1 cellular context compared by ENCODE assay signal in the genomic region with DNA sequence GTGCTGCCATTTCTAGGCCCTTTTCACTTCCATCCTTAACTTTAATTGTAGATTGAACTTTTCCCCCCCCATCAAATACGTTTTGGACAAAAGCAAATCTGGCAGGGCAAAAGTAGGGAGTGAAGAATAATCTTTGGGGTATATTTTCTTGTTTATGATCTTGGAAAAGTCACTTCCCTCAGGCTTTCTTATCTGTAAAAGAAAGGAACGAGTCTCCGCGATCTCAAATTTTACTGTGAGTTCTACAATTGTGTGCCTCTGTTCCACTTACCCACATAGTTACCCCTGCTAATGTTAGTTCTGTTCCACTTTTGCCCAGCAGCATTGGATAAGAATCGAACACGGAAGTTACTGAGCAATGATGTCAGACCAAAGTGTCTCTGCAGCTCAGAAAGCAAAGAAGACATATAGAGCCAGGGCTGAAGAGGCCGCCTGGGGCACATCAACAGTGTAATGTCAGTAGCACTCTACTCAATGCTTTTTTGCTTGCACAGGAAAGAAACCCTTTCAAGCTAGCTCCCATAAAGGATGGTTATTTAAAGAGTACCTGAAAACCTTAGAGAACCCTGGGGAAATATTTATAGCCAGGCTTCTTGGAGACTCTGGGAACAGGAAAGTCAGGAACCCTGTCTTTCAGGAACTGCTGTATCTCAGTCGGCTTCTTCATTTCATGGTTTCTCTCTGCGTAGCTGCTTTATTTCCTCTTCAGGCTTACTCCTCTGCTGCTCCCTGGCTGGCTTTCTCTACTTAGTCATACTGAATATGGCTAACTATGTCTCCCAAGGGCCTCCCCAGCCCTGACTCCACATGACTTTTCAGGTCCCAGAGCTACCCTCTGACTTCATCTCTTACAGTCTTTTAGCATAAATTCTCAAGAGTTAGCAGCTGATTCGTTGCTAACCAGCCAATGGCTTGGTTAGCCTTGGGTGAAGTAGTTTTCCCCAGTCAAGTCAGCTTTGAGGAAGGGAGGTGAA.
TF ChIP-seq lines count a peak whose summit lies in the region.

No MANE protein-coding gene starts in this region.

TF ChIP-seq in GM23338, 12 proteins besides CTCF, POLR2A, EP300 and RAD21 (continued from another document):
- TF ChIP-seq, protein P1, sequence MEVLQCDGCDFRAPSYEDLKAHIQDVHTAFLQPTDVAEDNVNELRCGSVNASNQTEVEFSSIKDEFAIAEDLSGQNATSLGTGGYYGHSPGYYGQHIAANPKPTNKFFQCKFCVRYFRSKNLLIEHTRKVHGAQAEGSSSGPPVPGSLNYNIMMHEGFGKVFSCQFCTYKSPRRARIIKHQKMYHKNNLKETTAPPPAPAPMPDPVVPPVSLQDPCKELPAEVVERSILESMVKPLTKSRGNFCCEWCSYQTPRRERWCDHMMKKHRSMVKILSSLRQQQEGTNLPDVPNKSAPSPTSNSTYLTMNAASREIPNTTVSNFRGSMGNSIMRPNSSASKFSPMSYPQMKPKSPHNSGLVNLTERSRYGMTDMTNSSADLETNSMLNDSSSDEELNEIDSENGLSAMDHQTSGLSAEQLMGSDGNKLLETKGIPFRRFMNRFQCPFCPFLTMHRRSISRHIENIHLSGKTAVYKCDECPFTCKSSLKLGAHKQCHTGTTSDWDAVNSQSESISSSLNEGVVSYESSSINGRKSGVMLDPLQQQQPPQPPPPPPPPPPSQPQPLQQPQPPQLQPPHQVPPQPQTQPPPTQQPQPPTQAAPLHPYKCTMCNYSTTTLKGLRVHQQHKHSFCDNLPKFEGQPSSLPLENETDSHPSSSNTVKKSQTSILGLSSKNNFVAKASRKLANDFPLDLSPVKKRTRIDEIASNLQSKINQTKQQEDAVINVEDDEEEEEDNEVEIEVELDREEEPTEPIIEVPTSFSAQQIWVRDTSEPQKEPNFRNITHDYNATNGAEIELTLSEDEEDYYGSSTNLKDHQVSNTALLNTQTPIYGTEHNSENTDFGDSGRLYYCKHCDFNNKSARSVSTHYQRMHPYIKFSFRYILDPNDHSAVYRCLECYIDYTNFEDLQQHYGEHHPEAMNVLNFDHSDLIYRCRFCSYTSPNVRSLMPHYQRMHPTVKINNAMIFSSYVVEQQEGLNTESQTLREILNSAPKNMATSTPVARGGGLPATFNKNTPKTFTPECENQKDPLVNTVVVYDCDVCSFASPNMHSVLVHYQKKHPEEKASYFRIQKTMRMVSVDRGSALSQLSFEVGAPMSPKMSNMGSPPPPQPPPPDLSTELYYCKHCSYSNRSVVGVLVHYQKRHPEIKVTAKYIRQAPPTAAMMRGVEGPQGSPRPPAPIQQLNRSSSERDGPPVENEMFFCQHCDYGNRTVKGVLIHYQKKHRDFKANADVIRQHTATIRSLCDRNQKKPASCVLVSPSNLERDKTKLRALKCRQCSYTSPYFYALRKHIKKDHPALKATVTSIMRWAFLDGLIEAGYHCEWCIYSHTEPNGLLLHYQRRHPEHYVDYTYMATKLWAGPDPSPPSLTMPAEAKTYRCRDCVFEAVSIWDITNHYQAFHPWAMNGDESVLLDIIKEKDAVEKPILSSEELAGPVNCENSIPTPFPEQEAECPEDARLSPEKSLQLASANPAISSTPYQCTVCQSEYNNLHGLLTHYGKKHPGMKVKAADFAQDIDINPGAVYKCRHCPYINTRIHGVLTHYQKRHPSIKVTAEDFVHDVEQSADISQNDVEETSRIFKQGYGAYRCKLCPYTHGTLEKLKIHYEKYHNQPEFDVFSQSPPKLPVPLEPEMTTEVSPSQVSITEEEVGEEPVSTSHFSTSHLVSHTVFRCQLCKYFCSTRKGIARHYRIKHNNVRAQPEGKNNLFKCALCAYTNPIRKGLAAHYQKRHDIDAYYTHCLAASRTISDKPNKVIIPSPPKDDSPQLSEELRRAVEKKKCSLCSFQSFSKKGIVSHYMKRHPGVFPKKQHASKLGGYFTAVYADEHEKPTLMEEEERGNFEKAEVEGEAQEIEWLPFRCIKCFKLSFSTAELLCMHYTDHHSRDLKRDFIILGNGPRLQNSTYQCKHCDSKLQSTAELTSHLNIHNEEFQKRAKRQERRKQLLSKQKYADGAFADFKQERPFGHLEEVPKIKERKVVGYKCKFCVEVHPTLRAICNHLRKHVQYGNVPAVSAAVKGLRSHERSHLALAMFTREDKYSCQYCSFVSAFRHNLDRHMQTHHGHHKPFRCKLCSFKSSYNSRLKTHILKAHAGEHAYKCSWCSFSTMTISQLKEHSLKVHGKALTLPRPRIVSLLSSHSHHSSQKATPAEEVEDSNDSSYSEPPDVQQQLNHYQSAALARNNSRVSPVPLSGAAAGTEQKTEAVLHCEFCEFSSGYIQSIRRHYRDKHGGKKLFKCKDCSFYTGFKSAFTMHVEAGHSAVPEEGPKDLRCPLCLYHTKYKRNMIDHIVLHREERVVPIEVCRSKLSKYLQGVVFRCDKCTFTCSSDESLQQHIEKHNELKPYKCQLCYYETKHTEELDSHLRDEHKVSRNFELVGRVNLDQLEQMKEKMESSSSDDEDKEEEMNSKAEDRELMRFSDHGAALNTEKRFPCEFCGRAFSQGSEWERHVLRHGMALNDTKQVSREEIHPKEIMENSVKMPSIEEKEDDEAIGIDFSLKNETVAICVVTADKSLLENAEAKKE (CRISPR knock-in tag; IDR thresholded peaks at IDR 0.05): no peak
- TF ChIP-seq POLR2AphosphoS5 (IDR thresholded peaks at IDR 0.05; ENCODE audit: low read depth): no peak
- TF ChIP-seq ZNF114 (CRISPR knock-in tag; IDR thresholded peaks at IDR 0.05): no peak
- no peak for TF ChIP-seq EZH2phosphoT487 (IDR thresholded peaks at IDR 0.05; ENCODE audit: unreplicated experiment)
- TF ChIP-seq STAT1 (IDR thresholded peaks at IDR 0.05; ENCODE audit: unreplicated experiment): no peak
- TF ChIP-seq CREB1 (CRISPR knock-in tag; IDR thresholded peaks at IDR 0.05; ENCODE audit: low read depth): no peak
- TF ChIP-seq NANOG (IDR thresholded peaks at IDR 0.05; ENCODE audit: borderline replicate concordance): no peak
